ENCODE assay signal across 8 cellular contexts in genomic region chr22:37176464-37177061, GRCh38. TPM values are rescaled to one million over a fixed set of nuclear protein-coding genes. Genes with fewer than 3 reads are reported as not detected.
DNase-seq lines count a peak whose midpoint lies in the region; ATAC-seq, FAIRE-seq and TF ChIP-seq lines count a peak whose summit lies in the region.

No MANE protein-coding gene starts in this region.

- ATAC-seq in pancreas: peak in 3 of 4 donors; percentile 60 to 77 (median 72)
- no peak for ATAC-seq in HG03039 (IDR thresholded peaks at IDR 0.05; ENCODE audit: unreplicated experiment)

- no peak overlapping the region for H3K4me3 ChIP-seq in pancreas

- peaks cover 0 to 5% (median 0%) of the 10 kb centered on the region in 7 donors for H3K9me3 Mint-ChIP-seq in CD14-positive monocyte

- H3K27ac ChIP-seq in RWPE1 (peak overlapping the region; percentile 73), pancreas (peak overlapping the region in 1 of 4 donors; percentile 0)

- WGBS in pancreas, 2 donors: 58 to 68% methylated on average over 23 of the region's 23 CpGs

- H3K27me3 Mint-ChIP-seq in CD14-positive monocyte (ENCODE audit: low read depth in 3 of 3): peaks cover 2 to 12% (median 8%) of the 10 kb centered on the region in 3 donors

- peak overlapping the region; percentile 72 to 90 for H3K4me3 Mint-ChIP-seq in CD14-positive monocyte

- CTCF ChIA-PET in RWPE1 (lab: Yijun Ruan, JAX): interaction anchor here (0.5 to 0.6 kb wide), 3 partner anchors 25 to 363 kb away, joined by 3 to 5 read pairs (median 3); no protein-coding TSS in a partner anchor

- peaks cover 0 to 8% (median 0%) of the 10 kb centered on the region in 3 donors for H3K4me1 ChIP-seq in pancreas

- H3K27me3 ChIP-seq in pancreas: no peaks in the 10 kb centered on the region

- POLR2A ChIA-PET in RWPE1 (lab: Yijun Ruan, JAX; ENCODE audit: low non-redundant PET): no interaction called here

- DNase-seq in CD14-positive monocyte (ENCODE audit: low spot score) (peak; percentile 73), RWPE1 (ENCODE audit: low spot score) (no peak), fibroblast of peridontal ligament (ENCODE audit: extremely low read depth) (peak; percentile 88), pancreas (peak in 3 of 6 donors; percentile 38 to 52 (median 48)), D721Med (ENCODE audit: insufficient read length, low spot score) (no peak), DMS153 treated with DMSO at 0.1 percent for 48 hours (lab: John Stamatoyannopoulos, UW; ENCODE audit: unreplicated experiment) (no peak), cerebellar cortex (ENCODE audit: low spot score) (no peak)

- no peaks in the 10 kb centered on the region for H3K36me3 ChIP-seq in pancreas

- H3K9me3 ChIP-seq in pancreas: no peaks in the 10 kb centered on the region

- no peak for TF ChIP-seq CTCF in CD14-positive monocyte (IDR thresholded peaks at IDR 0.05)
- TF ChIP-seq CTCF in RWPE1 (conservative IDR thresholded peaks at IDR 0.05; ENCODE audit: low read depth): no peak
- no peak for TF ChIP-seq CTCF in pancreas (IDR thresholded peaks at IDR 0.05)
- no peak for TF ChIP-seq CTCF in D721Med (IDR thresholded peaks at IDR 0.05; ENCODE audit: insufficient read depth, missing control alignments)

- FAIRE-seq in pancreas (lab: Jason Lieb, UNC) (no peak), D721Med (lab: Jason Lieb, UNC) (no peak)

- intact Hi-C loops in CD14-positive monocyte (cut with micrococcal nuclease): no loop called here
- intact Hi-C loops in pancreas (cut with DNase I): no loop called here

- H3K36me3 Mint-ChIP-seq in CD14-positive monocyte: peaks cover 0 to 4% of the 10 kb centered on the region in 2 donors

- peak overlapping the region; percentile 88 to 94 (median 91) for H3K27ac Mint-ChIP-seq in CD14-positive monocyte

- peaks cover 43% of the 10 kb centered on the region for H3K4me1 Mint-ChIP-seq in CD14-positive monocyte

RNA-seq across cellular contexts. Expression of gene C1QTNF6, which starts 11.5 kb away (rescaled TPM):
- under 1 TPM; 0.14 to 0.24 TPM for polyA plus RNA-seq in CD14-positive monocyte
- 1 to 10 TPM; 1.2 to 8.0 (median 2.1) TPM for total RNA-seq in pancreas
- polyA plus RNA-seq in pancreas: 10 to 100 TPM in 1 of 2 donors, 1 to 10 TPM in 1; 9.8 to 10.9 TPM

RNA-seq across cellular contexts. Expression of gene IL2RB, which starts 26.8 kb away (rescaled TPM):
- polyA plus RNA-seq in CD14-positive monocyte (1 to 10 TPM in 1 of 2 donors, under 1 TPM in 1; 0.60 to 1.7 TPM), pancreas (under 1 TPM; 0.05 to 0.19 TPM)
- under 1 TPM; 0.05 to 1.00 (median 0.58) TPM for total RNA-seq in pancreas

RNA-seq across cellular contexts. Expression of gene SSTR3, which starts 35.7 kb away (rescaled TPM):
- polyA plus RNA-seq in CD14-positive monocyte: not detected
- total RNA-seq in pancreas: 1 to 10 TPM in 3 of 6 donors, under 1 TPM in 3; 0.32 to 1.6 (median 0.94) TPM
- polyA plus RNA-seq in pancreas: 1 to 10 TPM; 3.3 to 8.7 TPM

Comparison
In these comparisons a context has a peak if more than half of its experiments do, and no peak if none do; other contexts are left out.
1. DNase-seq: peak in CD14-positive monocyte (single experiment) and fibroblast of peridontal ligament (single experiment); none in RWPE1 (single experiment), D721Med (single experiment), DMS153 treated with DMSO at 0.1 percent for 48 hours (single experiment) and cerebellar cortex (single experiment).
2. RNA of gene C1QTNF6, which starts 11.5 kb away (polyA plus RNA-seq): 9.8 to 10.9 TPM in pancreas; 0.14 to 0.24 TPM in CD14-positive monocyte; every median in the first group is over 4 times any median in the second.
3. RNA of gene SSTR3, which starts 35.7 kb away (polyA plus RNA-seq): 3.3 to 8.7 TPM in pancreas; not detected in CD14-positive monocyte; every median in the first group is over 4 times any median in the second.